ENCODE assay signal across 12 cellular contexts in the genomic region with DNA sequence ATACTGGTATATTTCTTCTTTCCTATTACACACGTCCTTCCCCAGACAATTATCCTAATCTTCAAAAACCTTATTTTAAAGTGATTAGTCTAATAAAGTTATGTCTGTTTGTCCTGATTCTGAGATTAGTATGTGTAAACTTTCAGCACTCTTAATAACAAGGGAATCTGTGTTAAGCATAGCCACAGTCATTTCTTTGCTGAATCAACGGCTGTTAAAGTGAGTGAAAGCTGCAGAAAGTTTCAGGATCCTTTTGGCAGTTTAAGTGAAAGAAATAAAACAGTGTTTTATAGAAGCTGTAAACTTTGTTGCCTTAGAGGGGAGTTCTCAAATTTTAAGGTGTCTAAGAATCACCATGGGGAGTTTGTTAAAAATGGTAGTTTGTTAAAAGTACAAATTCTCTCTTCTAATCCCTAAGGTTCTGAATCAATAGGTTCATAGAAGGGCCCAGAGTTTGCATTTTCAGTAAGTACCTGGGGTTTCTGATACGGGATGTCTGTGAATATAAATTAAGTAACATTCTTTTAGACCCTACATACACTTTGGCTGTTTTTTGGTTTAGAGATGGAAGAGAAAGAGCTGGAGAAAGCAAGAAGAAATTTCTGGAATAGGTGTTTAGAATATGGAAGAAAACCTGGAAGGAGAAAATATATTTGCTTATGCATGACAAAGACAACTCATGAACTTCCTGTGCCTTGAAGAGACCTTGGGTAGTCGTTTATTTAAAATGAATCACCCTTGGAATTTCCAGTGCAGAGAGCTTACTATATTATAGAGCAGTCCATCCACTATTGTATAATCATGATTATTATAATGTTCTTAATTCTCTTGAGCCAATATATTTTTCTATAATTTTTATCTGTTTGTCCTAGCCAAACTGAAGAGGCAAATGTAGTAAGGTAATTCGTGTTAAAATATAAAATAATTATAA. TPM values are rescaled to one million over a fixed set of nuclear protein-coding genes. Genes with fewer than 3 reads are reported as not detected.
A peak's percentile ranks its signal among the peaks of the same experiment; 100 is the strongest.
DNase-seq lines count a peak whose midpoint lies in the region; ATAC-seq, FAIRE-seq and TF ChIP-seq lines count a peak whose summit lies in the region.
"Had no signal": no experiment of that assay in that cellular context is flagged by ENCODE, and none has a peak within 500 bp of the region (broad histone marks: within the 10 kb centered on the region; RNA-seq: fewer than 3 reads in every experiment).

No MANE protein-coding gene starts in this region.

- no peak overlapping the region for H3K4me3 Mint-ChIP-seq in activated T-cell treated with anti-CD3 and anti-CD28 coated beads, Interleukin-2, amount 50 U/mL, for 4 hours
- no peak overlapping the region for H3K4me3 Mint-ChIP-seq in stimulated activated naive B cell treated with anti-CD40 and anti-IgM and Interleukin-4, amounts not matched to agents 10 μg/mL and 1 μg/mL and 100 μg/mL, for 72 hours
- H3K4me3 Mint-ChIP-seq: activated naive CD8-positive, alpha-beta T cell treated with anti-CD3 and anti-CD28 coated beads, Interleukin-2, amount 10 ng/mL, durations not matched to agents 7 days and 5 days; B cell had no signal

- CTCF ChIA-PET in endothelial cell of umbilical vein (lab: Charles Lee), result interaction anchor here (1.0 to 1.4 kb wide), 2 partner anchors 11 to 12 kb away, joined by 3 to 4 read pairs; no protein-coding TSS in a partner anchor

- no peak overlapping the region for H2AFZ ChIP-seq in endothelial cell of umbilical vein (ENCODE audit: low read depth, low read length)

- no peaks in the 10 kb centered on the region for H3K27me3 Mint-ChIP-seq in activated T-cell treated with anti-CD3 and anti-CD28 coated beads, Interleukin-2, amount 50 U/mL, for 4 hours (ENCODE audit: low read depth)
- H3K27me3 Mint-ChIP-seq in stimulated activated naive B cell treated with anti-CD40 and anti-IgM and Interleukin-4, amounts not matched to agents 10 μg/mL and 1 μg/mL and 100 μg/mL, for 72 hours, result no peaks in the 10 kb centered on the region
- H3K27me3 Mint-ChIP-seq: activated naive CD8-positive, alpha-beta T cell treated with anti-CD3 and anti-CD28 coated beads, Interleukin-2, amount 10 ng/mL, durations not matched to agents 7 days and 5 days; B cell had no signal

- peak; percentile 69 to 73 for ATAC-seq in activated T-cell treated with anti-CD3 and anti-CD28 coated beads, Interleukin-2, amount 50 U/mL, for 4 hours
- ATAC-seq in stimulated activated naive B cell treated with anti-CD40 and anti-IgM and Interleukin-4, amounts not matched to agents 10 μg/mL and 1 μg/mL and 100 μg/mL, for 72 hours (replicated peaks), result peak in 1 of 2 donors; percentile 71

- no peaks in the 10 kb centered on the region for H3K9me1 ChIP-seq in endothelial cell of umbilical vein (replicated peaks; ENCODE audit: control insufficient read depth, extremely low read depth, insufficient read depth, low read length)

- H3K4me1 Mint-ChIP-seq in activated T-cell treated with anti-CD3 and anti-CD28 coated beads, Interleukin-2, amount 50 U/mL, for 4 hours (ENCODE audit: low read depth), result peaks cover 39% of the 10 kb centered on the region
- H3K4me1 Mint-ChIP-seq in stimulated activated naive B cell treated with anti-CD40 and anti-IgM and Interleukin-4, amounts not matched to agents 10 μg/mL and 1 μg/mL and 100 μg/mL, for 72 hours, result peaks cover 17 to 57% of the 10 kb centered on the region in 2 donors

- H3K36me3 ChIP-seq in HUES48 (ENCODE audit: control insufficient read depth, insufficient read depth, low read length), result no peaks in the 10 kb centered on the region
- H3K36me3 ChIP-seq in endothelial cell of umbilical vein (ENCODE audit: control insufficient read depth in 2 of 2, extremely low read depth in 1 of 2, insufficient read depth in 2 of 2, low read length in 2 of 2), result no peaks in the 10 kb centered on the region

- no peak for DNase-seq in activated T-cell treated with anti-CD3 and anti-CD28 coated beads, Interleukin-2, amount 50 U/mL, for 4 hours
- DNase-seq in activated T-cell treated with anti-CD3 and anti-CD28 coated beads, Interleukin-2, amount 50 U/mL, for 1 hour, result no peak
- peak; percentile 45 for DNase-seq in endothelial cell of umbilical vein (ENCODE audit: low read depth, low spot score)
- DNase-seq in stimulated activated naive B cell treated with anti-CD40 and anti-IgM and Interleukin-4, amounts not matched to agents 10 μg/mL and 1 μg/mL and 100 μg/mL, for 72 hours, result no peak
- DNase-seq in NAMALWA (ENCODE audit: low spot score), result no peak
- DNase-seq in NCI-H748 treated with DMSO at 0.1 percent for 48 hours (lab: John Stamatoyannopoulos, UW), result no peak
- no peak for DNase-seq in mucosa of gallbladder (ENCODE audit: low spot score)
- DNase-seq: activated naive CD8-positive, alpha-beta T cell treated with anti-CD3 and anti-CD28 coated beads, Interleukin-2, amount 10 ng/mL, durations not matched to agents 7 days and 5 days; NCI-H1105; stimulated activated naive CD4-positive, alpha-beta T cell had no signal

- intact Hi-C loops in endothelial cell of umbilical vein (cut with micrococcal nuclease), result no loop called here

- H3K4me3 ChIP-seq in HUES48 (ENCODE audit: low read depth, low read length) (no peak overlapping the region), endothelial cell of umbilical vein (replicated peaks in 1 of 3; ENCODE audit: insufficient read depth in 1 of 3, low read depth in 1 of 3, low read length in 3 of 3) (no peak overlapping the region)

- H3K27me3 ChIP-seq in HUES48 (ENCODE audit: control insufficient read depth, insufficient read depth, low read length) (no peaks in the 10 kb centered on the region), endothelial cell of umbilical vein (ENCODE audit: control insufficient read depth in 2 of 2, insufficient read depth in 2 of 2, low read length in 2 of 2) (no peaks in the 10 kb centered on the region)

- BruUV-seq in endothelial cell of umbilical vein (replicated peaks; lab: Mats Ljungman, UMichigan), result no TSS peak

- TF ChIP-seq CTCF in endothelial cell of umbilical vein (IDR thresholded peaks at IDR 0.05; ENCODE audit: extremely low read depth in 1 of 2, insufficient read depth in 1 of 2, low read depth in 1 of 2, low read length in 2 of 2), result no peak

- H3K4me1 ChIP-seq in HUES48 (ENCODE audit: control insufficient read depth, insufficient read depth, low read length) (peaks cover 20% of the 10 kb centered on the region), endothelial cell of umbilical vein (ENCODE audit: control insufficient read depth, extremely low read depth, insufficient read depth, low read length) (peaks cover 14% of the 10 kb centered on the region)

- H4K20me1 ChIP-seq in endothelial cell of umbilical vein (replicated peaks; ENCODE audit: control insufficient read depth, extremely low read depth, insufficient read depth, low read length), result no peaks in the 10 kb centered on the region

- H3K9ac ChIP-seq in HUES48 (ENCODE audit: low read depth, low read length), result no peak overlapping the region
- no peak overlapping the region for H3K9ac ChIP-seq in endothelial cell of umbilical vein (replicated peaks; ENCODE audit: extremely low read depth, insufficient read depth, low read length)

- H3K27ac ChIP-seq in HUES48 (ENCODE audit: low read depth, low read length), result peak overlapping the region; percentile 15
- H3K27ac ChIP-seq in endothelial cell of umbilical vein (ENCODE audit: insufficient read depth, low read depth, low read length), result peak overlapping the region; percentile 37

- peak overlapping the region; percentile 22 for H3K27ac Mint-ChIP-seq in stimulated activated naive B cell treated with anti-CD40 and anti-IgM and Interleukin-4, amounts not matched to agents 10 μg/mL and 1 μg/mL and 100 μg/mL, for 72 hours
- H3K27ac Mint-ChIP-seq: activated naive CD8-positive, alpha-beta T cell treated with anti-CD3 and anti-CD28 coated beads, Interleukin-2, amount 10 ng/mL, durations not matched to agents 7 days and 5 days; B cell had no signal

- H3K4me2 ChIP-seq in endothelial cell of umbilical vein (ENCODE audit: insufficient read depth, low read length), result peak overlapping the region; percentile 55

- no peak for TF ChIP-seq POLR2A in endothelial cell of umbilical vein (IDR thresholded peaks at IDR 0.05; ENCODE audit: low read depth, low read length)

- H3K9me3 ChIP-seq in HUES48 (ENCODE audit: control insufficient read depth, insufficient read depth, low read length) (no peaks in the 10 kb centered on the region), endothelial cell of umbilical vein (replicated peaks; ENCODE audit: control insufficient read depth, insufficient read depth, low read length) (no peaks in the 10 kb centered on the region)

- peaks cover 2% of the 10 kb centered on the region for H3K9me3 Mint-ChIP-seq in activated T-cell treated with anti-CD3 and anti-CD28 coated beads, Interleukin-2, amount 50 U/mL, for 4 hours
- H3K9me3 Mint-ChIP-seq in stimulated activated naive B cell treated with anti-CD40 and anti-IgM and Interleukin-4, amounts not matched to agents 10 μg/mL and 1 μg/mL and 100 μg/mL, for 72 hours, result peaks cover 0 to 2% of the 10 kb centered on the region in 2 donors
- H3K9me3 Mint-ChIP-seq: activated naive CD8-positive, alpha-beta T cell treated with anti-CD3 and anti-CD28 coated beads, Interleukin-2, amount 10 ng/mL, durations not matched to agents 7 days and 5 days had no signal

- peaks cover 22% of the 10 kb centered on the region for H3K79me2 ChIP-seq in endothelial cell of umbilical vein (ENCODE audit: control insufficient read depth, insufficient read depth, low read length)

- H3K36me3 Mint-ChIP-seq in activated T-cell treated with anti-CD3 and anti-CD28 coated beads, Interleukin-2, amount 50 U/mL, for 4 hours (ENCODE audit: insufficient read depth), result peaks cover 27% of the 10 kb centered on the region
- peaks cover 8 to 22% of the 10 kb centered on the region in 2 donors for H3K36me3 Mint-ChIP-seq in stimulated activated naive B cell treated with anti-CD40 and anti-IgM and Interleukin-4, amounts not matched to agents 10 μg/mL and 1 μg/mL and 100 μg/mL, for 72 hours

- POLR2A ChIA-PET in endothelial cell of umbilical vein (lab: Charles Lee), result no interaction called here

- dilution Hi-C loops in endothelial cell of umbilical vein (cut with MboI; ENCODE audit: extremely low pct_ligation_motif_present, low sequenced_read_pairs), result no loop called here

- no peak for FAIRE-seq in endothelial cell of umbilical vein (lab: Jason Lieb, UNC)

TF ChIP-seq in endothelial cell of umbilical vein, 7 proteins besides CTCF, POLR2A, EP300 and RAD21 (continues in another document):
- no peak for TF ChIP-seq MYC (IDR thresholded peaks at IDR 0.05; ENCODE audit: low read depth, low read length)

RNA-seq across cellular contexts. Expression of a gene that starts 45.7 kb away (rescaled TPM):
- 10 to 100 TPM; 12.2 to 16.0 (median 13.5) TPM for total RNA-seq in activated T-cell treated with anti-CD3 and anti-CD28 coated beads, Interleukin-2, amount 50 U/mL, for 4 hours
- total RNA-seq in endothelial cell of umbilical vein, result 29.0 and 30.7 TPM in 2 replicates
- polyA plus RNA-seq in endothelial cell of umbilical vein, result 12.7 and 13.7 TPM in 2 replicates
- polyA plus RNA-seq in endothelial cell of umbilical vein (2011; cell fraction: cytosol; rRNA removed), result 9.7 and 10.4 TPM in 2 replicates
- polyA plus RNA-seq in endothelial cell of umbilical vein (2011; cell fraction: nucleus; rRNA removed), result 9.4 and 9.7 TPM in 2 replicates
- 26.7 and 30.6 TPM in 2 replicates for polyA plus RNA-seq in endothelial cell of umbilical vein (2012)
- 63.9 and 64.3 TPM in 2 replicates for polyA minus RNA-seq in endothelial cell of umbilical vein
- polyA minus RNA-seq in endothelial cell of umbilical vein (2011; cell fraction: cytosol; rRNA and poly(A)+ RNA removed), result 21.3 TPM
- 27.6 and 42.1 TPM in 2 replicates for polyA minus RNA-seq in endothelial cell of umbilical vein (2011; cell fraction: nucleus; rRNA and poly(A)+ RNA removed)
- 35.9 TPM for total RNA-seq in mucosa of gallbladder
